Comparison of ENCODE assay signal across 10 cellular contexts in the genomic region with DNA sequence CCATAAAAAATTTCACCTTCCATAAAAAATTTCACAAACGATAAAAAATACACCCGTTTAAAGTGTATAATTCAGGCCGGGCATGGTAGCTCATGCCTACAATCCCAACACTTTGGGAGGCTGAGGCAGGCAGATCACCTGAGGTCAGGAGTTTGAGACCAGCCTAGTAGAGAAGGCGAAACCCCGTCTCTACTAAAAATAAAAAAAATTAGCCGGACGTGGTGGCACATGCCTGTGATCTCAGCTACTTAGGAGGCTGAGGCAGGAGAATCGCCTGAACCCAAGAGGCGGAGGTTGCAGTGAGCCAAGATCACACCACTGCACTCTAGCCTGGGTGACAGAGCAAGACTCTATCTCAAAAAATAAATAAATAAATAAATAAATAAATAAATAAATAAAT. TPM values are rescaled to one million over a fixed set of nuclear protein-coding genes. Genes with fewer than 3 reads are reported as not detected.
DNase-seq lines count a peak whose midpoint lies in the region; ATAC-seq, FAIRE-seq and TF ChIP-seq lines count a peak whose summit lies in the region.
"Not testable (repeated sequence)": the region's sequence is repeated elsewhere in the genome, so short reads cannot be mapped to it uniquely, and the experiment has no call there.
"Had no signal": no experiment of that assay in that cellular context is flagged by ENCODE, and none has a peak within 500 bp of the region (broad histone marks: within the 10 kb centered on the region; RNA-seq: fewer than 3 reads in every experiment).

No MANE protein-coding gene starts in this region.

- not testable (repeated sequence) for TF ChIP-seq RAD21 in A549 (conservative IDR thresholded peaks at IDR 0.05 in 1 of 2, IDR thresholded peaks at IDR 0.05 in 1 of 2)

- H3K4me1 ChIP-seq in A549: not testable (repeated sequence)
- H3K4me1 ChIP-seq in SJSA1 (replicated peaks) (peaks cover 18% of the 10 kb centered on the region; the same call in 1 of the 2 replicates), right atrium auricular region (peaks cover 0 to 12% of the 10 kb centered on the region in 2 donors)

- not testable (repeated sequence) for H3K27me3 Mint-ChIP-seq in activated T-cell treated with anti-CD3 and anti-CD28 coated beads, Interleukin-2, amount 50 U/mL, for 72 hours (ENCODE audit: low read depth); central memory CD8-positive, alpha-beta T cell; natural killer cell (ENCODE audit: low read depth in 2 of 2); stimulated activated naive CD8-positive, alpha-beta T cell treated with anti-CD3 and anti-CD28 coated beads, Interleukin-15, Interleukin-2, amounts not matched to agents 100 ng/mL and 50 ng/mL, for 24 hours

- ATAC-seq in A549; activated T-cell treated with anti-CD3 and anti-CD28 coated beads, Interleukin-2, amount 50 U/mL, for 72 hours (replicated peaks in 1 of 2); central memory CD8-positive, alpha-beta T cell (replicated peaks; ENCODE audit: extremely low read depth, poor library complexity, severe bottlenecking); natural killer cell: not testable (repeated sequence)

- CTCF ChIA-PET in A549 (lab: Yijun Ruan, JAX): interaction anchor here (1.4 to 8.8 kb wide), 2 partner anchors 16 to 47 kb away, joined by 4 to 60 read pairs; no protein-coding TSS in a partner anchor

- H3K36me3 ChIP-seq in SJSA1, right atrium auricular region: not testable (repeated sequence)

- not testable (repeated sequence) for H3K27me3 ChIP-seq in HL-60 (ENCODE audit: insufficient read depth, poor library complexity, severe bottlenecking); SJSA1 (replicated peaks); right atrium auricular region

- peaks cover 14 to 24% of the 10 kb centered on the region in 2 donors for H3K36me3 Mint-ChIP-seq in activated T-cell treated with anti-CD3 and anti-CD28 coated beads, Interleukin-2, amount 50 U/mL, for 72 hours (ENCODE audit: insufficient read depth in 2 of 2)
- not testable (repeated sequence) for H3K36me3 Mint-ChIP-seq in central memory CD8-positive, alpha-beta T cell (ENCODE audit: insufficient read depth)
- peaks cover 22% of the 10 kb centered on the region for H3K36me3 Mint-ChIP-seq in natural killer cell
- peaks cover 16% of the 10 kb centered on the region for H3K36me3 Mint-ChIP-seq in stimulated activated naive CD8-positive, alpha-beta T cell treated with anti-CD3 and anti-CD28 coated beads, Interleukin-15, Interleukin-2, amounts not matched to agents 100 ng/mL and 50 ng/mL, for 24 hours (ENCODE audit: low read depth)

- WGBS in A549 (ENCODE audit: missing lambda C conversion rate): 94% methylated on average over 9 of the region's 9 CpGs

- H3K27ac Mint-ChIP-seq in activated T-cell treated with anti-CD3 and anti-CD28 coated beads, Interleukin-2, amount 50 U/mL, for 72 hours: peak overlapping the region; percentile 96
- peak overlapping the region; percentile 85 for H3K27ac Mint-ChIP-seq in central memory CD8-positive, alpha-beta T cell (ENCODE audit: low read depth)
- H3K27ac Mint-ChIP-seq in natural killer cell: peak overlapping the region; percentile 94
- peak overlapping the region; percentile 96 for H3K27ac Mint-ChIP-seq in stimulated activated naive CD8-positive, alpha-beta T cell treated with anti-CD3 and anti-CD28 coated beads, Interleukin-15, Interleukin-2, amounts not matched to agents 100 ng/mL and 50 ng/mL, for 24 hours

- H3K4me3 ChIP-seq in A549; HL-60 (replicated peaks; ENCODE audit: insufficient read depth, low read length); SJSA1; right atrium auricular region: not testable (repeated sequence)

- H3K9me3 Mint-ChIP-seq in activated T-cell treated with anti-CD3 and anti-CD28 coated beads, Interleukin-2, amount 50 U/mL, for 72 hours: peaks cover 8 to 12% of the 10 kb centered on the region in 2 donors
- H3K9me3 Mint-ChIP-seq in central memory CD8-positive, alpha-beta T cell; natural killer cell; stimulated activated naive CD8-positive, alpha-beta T cell treated with anti-CD3 and anti-CD28 coated beads, Interleukin-15, Interleukin-2, amounts not matched to agents 100 ng/mL and 50 ng/mL, for 24 hours: not testable (repeated sequence)

- TF ChIP-seq CTCF in A549 (IDR thresholded peaks at IDR 0.05); HL-60 (IDR thresholded peaks at IDR 0.05; ENCODE audit: insufficient read depth, low read length); right atrium auricular region (IDR thresholded peaks at IDR 0.05); natural killer cell (IDR thresholded peaks at IDR 0.05): not testable (repeated sequence)

- DNase-seq in A549 (ENCODE audit: low read depth in 1 of 2, low spot score in 1 of 2); HL-60 (ENCODE audit: low read depth in 1 of 2, low spot score in 1 of 2); SJSA1 (ENCODE audit: low read depth in 1 of 2, low spot score in 2 of 2); activated T-cell treated with anti-CD3 and anti-CD28 coated beads, Interleukin-2, amount 50 U/mL, for 72 hours; central memory CD8-positive, alpha-beta T cell (ENCODE audit: low spot score in 2 of 2); right atrium auricular region (ENCODE audit: low spot score); natural killer cell: not testable (repeated sequence)

- H3K27ac ChIP-seq in A549: not testable (repeated sequence)
- 0 out of 2 replicates have a peak overlapping the region, but pooled peaks have one; percentile 31 for H3K27ac ChIP-seq in HL-60 (replicated peaks)
- H3K27ac ChIP-seq in SJSA1: peak overlapping the region; percentile 55; the same call in 1 of the 2 replicates
- peak overlapping the region; percentile 61 to 66 for H3K27ac ChIP-seq in right atrium auricular region

- peak overlapping the region; percentile 76 to 87 for H3K4me3 Mint-ChIP-seq in activated T-cell treated with anti-CD3 and anti-CD28 coated beads, Interleukin-2, amount 50 U/mL, for 72 hours
- peak overlapping the region; percentile 87 for H3K4me3 Mint-ChIP-seq in central memory CD8-positive, alpha-beta T cell
- peak overlapping the region; percentile 99 for H3K4me3 Mint-ChIP-seq in natural killer cell
- not testable (repeated sequence) for H3K4me3 Mint-ChIP-seq in stimulated activated naive CD8-positive, alpha-beta T cell treated with anti-CD3 and anti-CD28 coated beads, Interleukin-15, Interleukin-2, amounts not matched to agents 100 ng/mL and 50 ng/mL, for 24 hours

- POLR2A ChIA-PET in A549 (lab: Yijun Ruan, JAX): not testable (repeated sequence)

- not testable (repeated sequence) for H3K9me3 ChIP-seq in A549; SJSA1 (replicated peaks); right atrium auricular region

- not testable (repeated sequence) for H3K4me2 ChIP-seq in A549

- not testable (repeated sequence) for TF ChIP-seq POLR2A in A549 (IDR thresholded peaks at IDR 0.05; ENCODE audit: low read length)

- not testable (repeated sequence) for TF ChIP-seq EP300 in A549 (IDR thresholded peaks at IDR 0.05)

- not testable (repeated sequence) for FAIRE-seq in A549 (lab: Jason Lieb, UNC)

- peaks cover 30% of the 10 kb centered on the region for H3K4me1 Mint-ChIP-seq in activated T-cell treated with anti-CD3 and anti-CD28 coated beads, Interleukin-2, amount 50 U/mL, for 72 hours (ENCODE audit: low read depth)
- H3K4me1 Mint-ChIP-seq in central memory CD8-positive, alpha-beta T cell: peaks cover 37% of the 10 kb centered on the region
- H3K4me1 Mint-ChIP-seq in natural killer cell: peaks cover 41 to 43% of the 10 kb centered on the region in 2 donors
- peaks cover 40% of the 10 kb centered on the region for H3K4me1 Mint-ChIP-seq in stimulated activated naive CD8-positive, alpha-beta T cell treated with anti-CD3 and anti-CD28 coated beads, Interleukin-15, Interleukin-2, amounts not matched to agents 100 ng/mL and 50 ng/mL, for 24 hours (ENCODE audit: low read depth)

- intact Hi-C loops in natural killer cell (cut with micrococcal nuclease): loop anchor here (10.0 kb wide), 1 partner anchor 121 kb away; no protein-coding TSS in a partner anchor

RNA-seq across cellular contexts. Expression of gene TLR1, which starts 1.7 kb away (rescaled TPM):
- 2.6 and 2.7 TPM in 2 replicates for polyA plus RNA-seq in A549 (2011; rRNA removed)
- polyA plus RNA-seq in A549 (2012; cell fraction: cytosol; rRNA removed): 0.32 and 0.47 TPM in 2 replicates
- 0.50 and 0.64 TPM in 2 replicates for polyA plus RNA-seq in A549 (2012; cell fraction: nucleus; rRNA removed)
- 0.83 to 1.2 TPM (median 0.86 TPM) in 3 replicates for polyA plus RNA-seq in A549 (2017; fragmentation: RNase III; extraction: RNeasy Plus Mini Kit Qiagen cat#74134 plus additional on column Dnase treatment)
- 1.9 and 2.5 TPM in 2 replicates for polyA minus RNA-seq in A549 (2011; rRNA and poly(A)+ RNA removed)
- total RNA-seq in SJSA1 (2014; rRNA removed; shearing (Covaris generic)): 0.41 and 1.1 TPM in 2 replicates
- 1 to 10 TPM; 1.9 to 3.2 TPM for total RNA-seq in activated T-cell treated with anti-CD3 and anti-CD28 coated beads, Interleukin-2, amount 50 U/mL, for 72 hours
- total RNA-seq in right atrium auricular region: 1 to 10 TPM; 3.6 to 8.9 TPM
- 10 to 100 TPM; 25.6 to 51.5 (median 30.0) TPM for total RNA-seq in natural killer cell

RNA-seq across cellular contexts. Expression of gene TLR10, which starts 23.5 kb away (rescaled TPM):
- polyA plus RNA-seq in A549 (2011; rRNA removed) (0.11 and 0.14 TPM in 2 replicates), A549 (2017; fragmentation: RNase III; extraction: RNeasy Plus Mini Kit Qiagen cat#74134 plus additional on column Dnase treatment) (0.05 to 0.11 TPM in 2 of 3 replicates, not detected in the other)
- 0.03 and 0.04 TPM in 2 replicates for polyA plus RNA-seq in A549 (2012; cell fraction: cytosol; rRNA removed)
- polyA plus RNA-seq in A549 (2012; cell fraction: nucleus; rRNA removed): 0.02 and 0.10 TPM in 2 replicates
- not detected in 2 replicates for polyA minus RNA-seq in A549 (2011; rRNA and poly(A)+ RNA removed)
- total RNA-seq in SJSA1 (2014; rRNA removed; shearing (Covaris generic)): not detected in 2 replicates
- under 1 TPM in 1 of 2 donors, not detected in 1; 0.12 TPM for total RNA-seq in activated T-cell treated with anti-CD3 and anti-CD28 coated beads, Interleukin-2, amount 50 U/mL, for 72 hours
- total RNA-seq in right atrium auricular region (under 1 TPM in 1 of 2 donors, not detected in 1; 0.08 TPM), natural killer cell (under 1 TPM; 0.31 to 0.63 (median 0.59) TPM)
- total RNA-seq: H7, PC-9 had no signal

RNA-seq across cellular contexts. Expression of gene TLR6, which starts 50.4 kb away (rescaled TPM):
- polyA plus RNA-seq in A549 (2011; rRNA removed): 11.5 and 13.2 TPM in 2 replicates
- 1.4 and 1.5 TPM in 2 replicates for polyA plus RNA-seq in A549 (2012; cell fraction: cytosol; rRNA removed)
- polyA plus RNA-seq in A549 (2012; cell fraction: nucleus; rRNA removed): 2.1 and 3.0 TPM in 2 replicates
- 5.2 to 5.9 TPM (median 5.6 TPM) in 3 replicates for polyA plus RNA-seq in A549 (2017; fragmentation: RNase III; extraction: RNeasy Plus Mini Kit Qiagen cat#74134 plus additional on column Dnase treatment)
- polyA minus RNA-seq in A549 (2011; rRNA and poly(A)+ RNA removed): 12.6 and 15.0 TPM in 2 replicates
- 0.28 and 1.5 TPM in 2 replicates for total RNA-seq in SJSA1 (2014; rRNA removed; shearing (Covaris generic))
- total RNA-seq in activated T-cell treated with anti-CD3 and anti-CD28 coated beads, Interleukin-2, amount 50 U/mL, for 72 hours: 1 to 10 TPM; 3.6 to 3.8 TPM
- total RNA-seq in right atrium auricular region: 1 to 10 TPM; 1.2 to 2.3 TPM
- total RNA-seq in natural killer cell: 1 to 10 TPM; 6.3 to 9.8 (median 6.8) TPM
- total RNA-seq: H7 had no signal
